Comparison of ENCODE assay signal across 23 cellular contexts in the genomic region with DNA sequence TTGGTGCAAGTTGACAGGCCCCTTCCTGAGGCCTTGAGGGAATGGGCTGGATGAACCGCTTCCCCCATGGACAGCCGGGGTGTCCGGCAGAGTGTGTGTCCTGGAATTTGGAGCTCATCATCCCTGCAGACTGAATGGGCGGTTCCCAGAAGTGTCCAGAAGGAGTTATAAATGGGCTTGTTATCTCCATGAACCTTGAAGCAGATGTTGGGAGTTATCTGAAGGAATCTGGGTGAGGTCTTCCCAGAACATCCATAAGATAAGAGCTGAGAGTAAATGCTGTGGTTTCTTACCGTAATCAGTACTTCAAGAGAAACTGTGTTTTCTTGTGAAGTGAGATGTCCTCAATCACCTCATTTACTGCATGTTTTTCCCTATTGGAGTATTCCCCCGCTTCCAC.
"Had no signal": no experiment of that assay in that cellular context is flagged by ENCODE, and none has a peak within 500 bp of the region (broad histone marks: within the 10 kb centered on the region; RNA-seq: fewer than 3 reads in every experiment).

No MANE protein-coding gene starts in this region.

- H3K27ac ChIP-seq: neural progenitor cell, spleen, tibial nerve had no signal

- H3K4me1 ChIP-seq: neural progenitor cell, spleen, tibial nerve had no signal

- H3K4me2 ChIP-seq: neural progenitor cell had no signal

- DNase-seq: activated CD4-positive, alpha-beta T cell treated with anti-CD3 and anti-CD28 coated beads for 1 hour; activated CD4-positive, alpha-beta T cell treated with anti-CD3 and anti-CD28 coated beads, Interleukin-2, amount 50 U/mL, for 1 hour; activated CD8-positive, alpha-beta T cell treated with anti-CD3 and anti-CD28 coated beads for 36 hours; activated gamma-delta T cell treated with Interleukin-2 at 50 U/mL for 16 hours; activated naive CD4-positive, alpha-beta T cell treated with anti-CD3 and anti-CD28 coated beads, Interleukin-2, amount 50 U/mL, for 16 hours; activated T-cell treated with anti-CD3 and anti-CD28 coated beads, Interleukin-2, amount 50 U/mL, for 4 hours; endodermal cell; foreskin melanocyte; islet precursor cell; left ventricle myocardium superior; mammary epithelial cell; midbrain; naive thymus-derived CD8-positive, alpha-beta T cell; occipital lobe; posterior cingulate gyrus; right cardiac atrium; spleen; stimulated activated naive CD4-positive, alpha-beta T cell; T-cell had no signal

- H2AFZ ChIP-seq: neural progenitor cell had no signal

- H3K36me3 ChIP-seq: neural progenitor cell, spleen, tibial nerve had no signal

- H3K4me3 ChIP-seq: neural progenitor cell, spleen, tibial nerve had no signal

- H3K9ac ChIP-seq: neural progenitor cell had no signal

- ATAC-seq: activated CD8-positive, alpha-beta T cell treated with anti-CD3 and anti-CD28 coated beads for 36 hours; activated T-cell treated with anti-CD3 and anti-CD28 coated beads, Interleukin-2, amount 50 U/mL, for 4 hours; activated T-helper 17 cell treated with anti-CD3 and anti-CD28 coated beads, Interleukin-2, amount 50 U/mL, for 72 hours; esophagus mucosa; left ventricle myocardium superior; naive thymus-derived CD8-positive, alpha-beta T cell; right cardiac atrium; T-cell had no signal
